ENCODE assay signal across 15 cellular contexts in the genomic region with DNA sequence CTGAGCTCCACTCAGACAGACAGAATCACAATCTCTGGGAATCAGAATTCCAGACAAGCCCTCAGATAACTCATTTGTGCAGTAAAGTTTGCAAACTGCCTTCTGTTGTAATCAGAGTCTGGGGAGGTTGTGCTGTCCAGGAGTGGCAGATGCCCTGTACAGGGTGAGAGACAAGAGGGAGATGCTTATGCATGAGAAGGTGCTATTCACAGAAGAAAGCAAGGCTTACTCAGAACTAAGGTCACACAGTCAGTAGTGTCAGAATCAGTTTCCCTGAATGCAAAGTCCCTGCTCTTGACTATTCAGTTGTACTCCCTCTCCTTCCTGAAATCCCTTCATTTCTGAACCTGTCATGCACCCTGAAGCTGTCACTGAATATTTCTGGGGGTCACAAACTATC. TPM values are rescaled to one million over a fixed set of nuclear protein-coding genes. Genes with fewer than 3 reads are reported as not detected.
DNase-seq lines count a peak whose midpoint lies in the region; ATAC-seq, FAIRE-seq and TF ChIP-seq lines count a peak whose summit lies in the region.
"Had no signal": no experiment of that assay in that cellular context is flagged by ENCODE, and none has a peak within 500 bp of the region (broad histone marks: within the 10 kb centered on the region; RNA-seq: fewer than 3 reads in every experiment).

No MANE protein-coding gene starts in this region.

- in situ Hi-C loops in GM12878 (cut with MboI) = no loop called here

- no peaks in the 10 kb centered on the region for H3K9me3 Mint-ChIP-seq in activated T-cell treated with anti-CD3 and anti-CD28 coated beads, Interleukin-2, amount 50 U/mL, for 72 hours
- no peaks in the 10 kb centered on the region for H3K9me3 Mint-ChIP-seq in stimulated activated effector memory CD8-positive, alpha-beta T cell treated with anti-CD3 and anti-CD28 coated beads, Interleukin-12 subunit alpha, Interleukin-12 subunit beta, amount 100 ng/mL, for 72 hours
- H3K9me3 Mint-ChIP-seq: CD4-positive, CD25-positive, alpha-beta regulatory T cell; H9 had no signal

- peaks cover 0 to 1% of the 10 kb centered on the region in 2 donors for H3K36me3 Mint-ChIP-seq in activated T-cell treated with anti-CD3 and anti-CD28 coated beads, Interleukin-2, amount 50 U/mL, for 72 hours (ENCODE audit: insufficient read depth in 2 of 2)
- no peaks in the 10 kb centered on the region for H3K36me3 Mint-ChIP-seq in stimulated activated effector memory CD8-positive, alpha-beta T cell treated with anti-CD3 and anti-CD28 coated beads, Interleukin-12 subunit alpha, Interleukin-12 subunit beta, amount 100 ng/mL, for 72 hours
- H3K36me3 Mint-ChIP-seq: CD4-positive, CD25-positive, alpha-beta regulatory T cell had no signal

- peak overlapping the region; percentile 65 for H3K4me2 ChIP-seq in GM12878 (ENCODE audit: control insufficient read depth, insufficient read depth)
- H3K4me2 ChIP-seq: BLaER1 treated with 17β-estradiol and CSF1 and Interleukin-3, amounts not matched to agents 10 nM and 100 nM had no signal

- H3K4me1 Mint-ChIP-seq in activated T-cell treated with anti-CD3 and anti-CD28 coated beads, Interleukin-2, amount 50 U/mL, for 72 hours (ENCODE audit: low read depth) = peaks cover 34% of the 10 kb centered on the region
- peaks cover 29% of the 10 kb centered on the region for H3K4me1 Mint-ChIP-seq in stimulated activated effector memory CD8-positive, alpha-beta T cell treated with anti-CD3 and anti-CD28 coated beads, Interleukin-12 subunit alpha, Interleukin-12 subunit beta, amount 100 ng/mL, for 72 hours
- H3K4me1 Mint-ChIP-seq: CD4-positive, CD25-positive, alpha-beta regulatory T cell had no signal

- no peak for TF ChIP-seq EP300 in GM12878 (IDR thresholded peaks at IDR 0.05; ENCODE audit: borderline replicate concordance in 1 of 2, control insufficient read depth in 1 of 2, low read depth in 2 of 2, low read length in 2 of 2)

- no peaks in the 10 kb centered on the region for H3K79me2 ChIP-seq in GM12878 (ENCODE audit: control insufficient read depth, insufficient read depth, low read length)

- POLR2A ChIA-PET in GM12878 (lab: Charles Lee) = no interaction called here

- H3K4me3 Mint-ChIP-seq in activated T-cell treated with anti-CD3 and anti-CD28 coated beads, Interleukin-2, amount 50 U/mL, for 72 hours = peak overlapping the region in 1 of 2 donors; percentile 42
- peak overlapping the region; percentile 12 for H3K4me3 Mint-ChIP-seq in stimulated activated effector memory CD8-positive, alpha-beta T cell treated with anti-CD3 and anti-CD28 coated beads, Interleukin-12 subunit alpha, Interleukin-12 subunit beta, amount 100 ng/mL, for 72 hours
- H3K4me3 Mint-ChIP-seq: CD4-positive, CD25-positive, alpha-beta regulatory T cell; H9 had no signal

- peaks cover 8% of the 10 kb centered on the region for H3K27me3 Mint-ChIP-seq in activated T-cell treated with anti-CD3 and anti-CD28 coated beads, Interleukin-2, amount 50 U/mL, for 72 hours (ENCODE audit: low read depth)

- SMC1A ChIA-PET in GM12878 (lab: Charles Lee; ENCODE audit: uncharacterized antibody, unreplicated experiment) = no interaction called here

- BruUV-seq in GM12878 (replicated peaks; lab: Mats Ljungman, UMichigan) = no TSS peak

- peak overlapping the region; percentile 59; the same call in 1 of the 2 replicates for H3K27ac ChIP-seq in GM12878 (ENCODE audit: control insufficient read depth, insufficient read depth)
- H3K27ac ChIP-seq: BLaER1 treated with 17β-estradiol and CSF1 and Interleukin-3, amounts not matched to agents 10 nM and 100 nM had no signal

- no peak overlapping the region for H3K9ac ChIP-seq in GM12878 (ENCODE audit: control insufficient read depth, insufficient read depth, low read length)
- H3K9ac ChIP-seq: BLaER1 treated with 17β-estradiol and CSF1 and Interleukin-3, amounts not matched to agents 10 nM and 100 nM had no signal

- no peaks in the 10 kb centered on the region; the same call in 2 of the 3 replicates for H3K9me3 ChIP-seq in GM12878 (replicated peaks; ENCODE audit: control insufficient read depth, insufficient read depth, low read length)

- H3K4me3 ChIP-seq in GM12878 = 0 out of 2 replicates have a peak overlapping the region, but pooled peaks have one; percentile 15
- H3K4me3 ChIP-seq: BLaER1 treated with 17β-estradiol and CSF1 and Interleukin-3, amounts not matched to agents 10 nM and 100 nM had no signal

- CTCF ChIA-PET in GM12878 (lab: Yijun Ruan, JAX) = interaction anchor here (1.2 kb wide), 1 partner anchor 461 kb away, joined by 3 read pairs; no protein-coding TSS in a partner anchor

- peak; percentile 22 to 35 for ATAC-seq in activated T-cell treated with anti-CD3 and anti-CD28 coated beads, Interleukin-2, amount 50 U/mL, for 72 hours (replicated peaks in 1 of 2)
- ATAC-seq in GM12878 (peak; percentile 45; the same call in 2 of the 3 replicates), GM21528 (IDR thresholded peaks at IDR 0.05; ENCODE audit: low FRiP score, unreplicated experiment) (no peak)
- ATAC-seq in stimulated activated effector memory CD8-positive, alpha-beta T cell treated with anti-CD3 and anti-CD28 coated beads, Interleukin-12 subunit alpha, Interleukin-12 subunit beta, amount 100 ng/mL, for 72 hours = peak; percentile 71

- RAD21 ChIA-PET in GM12878 (lab: Charles Lee; ENCODE audit: unreplicated experiment) = no interaction called here

- FAIRE-seq in GM12892 (lab: Jason Lieb, UNC) (peak; percentile 70), GM12878 (lab: Jason Lieb, UNC) (no peak)

- no peak for TF ChIP-seq POLR2A in GM12892 (IDR thresholded peaks at IDR 0.05; ENCODE audit: low read depth, low read length)
- no peak for TF ChIP-seq POLR2A in GM12878 (IDR thresholded peaks at IDR 0.05; ENCODE audit: low read depth, low read length)

- H3K27me3 ChIP-seq in GM12878 (replicated peaks in 1 of 2; ENCODE audit: control insufficient read depth in 2 of 2, insufficient read depth in 2 of 2, low read length in 1 of 2) = peaks cover 0 to 1% of the 10 kb centered on the region in 2 experiments; a peak in 1 of 4 replicates
- H3K27me3 ChIP-seq: BLaER1 treated with 17β-estradiol and CSF1 and Interleukin-3, amounts not matched to agents 10 nM and 100 nM had no signal

- no peak for DNase-seq in activated T-cell treated with anti-CD3 and anti-CD28 coated beads, Interleukin-2, amount 50 U/mL, for 72 hours
- DNase-seq in activated T-cell treated with anti-CD3 and anti-CD28 coated beads for 4 hours (no peak), GM12892 (ENCODE audit: insufficient read length) (no peak), GM12878 (ENCODE audit: low read depth, low spot score) (no peak), DMS79 (lab: John Stamatoyannopoulos, UW) (no peak)
- DNase-seq in stimulated activated effector memory CD8-positive, alpha-beta T cell treated with anti-CD3 and anti-CD28 coated beads, Interleukin-12 subunit alpha, Interleukin-12 subunit beta, amount 100 ng/mL, for 72 hours (ENCODE audit: low spot score in 2 of 2) = peak in 1 of 2 donors; percentile 54
- DNase-seq: ACHN; CD4-positive, CD25-positive, alpha-beta regulatory T cell; DMS53; GOT3; H9; IMR-90 had no signal

- no peaks in the 10 kb centered on the region for H3K36me3 ChIP-seq in GM12878 (ENCODE audit: control insufficient read depth in 2 of 2, insufficient read depth in 2 of 2, low read length in 1 of 2)
- H3K36me3 ChIP-seq: BLaER1 treated with 17β-estradiol and CSF1 and Interleukin-3, amounts not matched to agents 10 nM and 100 nM had no signal

- TF ChIP-seq CTCF in GM12878 (IDR thresholded peaks at IDR 0.05 in 2 of 3, conservative IDR thresholded peaks at IDR 0.05 in 1 of 3; ENCODE audit: control insufficient read depth in 2 of 3, extremely low read depth in 1 of 3, insufficient read depth in 1 of 3, low read depth in 3 of 3, low read length in 3 of 3) = no peak

- no peak for TF ChIP-seq RAD21 in GM12878 (IDR thresholded peaks at IDR 0.05; ENCODE audit: insufficient read depth, low read depth, low read length)

- no peak overlapping the region; the same call in 1 of the 2 replicates for H2AFZ ChIP-seq in GM12878 (ENCODE audit: control insufficient read depth, low read depth, low read length)

- intact Hi-C loops in GM12878 (cut with micrococcal nuclease; ENCODE audit: unreplicated experiment) = no loop called here

- H3K4me1 ChIP-seq in GM12878 (ENCODE audit: control insufficient read depth, insufficient read depth, low read length) = peaks cover 28% of the 10 kb centered on the region

- H4K20me1 ChIP-seq in GM12878 (ENCODE audit: control insufficient read depth, insufficient read depth) = no peaks in the 10 kb centered on the region
- H4K20me1 ChIP-seq: BLaER1 treated with 17β-estradiol and CSF1 and Interleukin-3, amounts not matched to agents 10 nM and 100 nM had no signal

- peak overlapping the region; percentile 74 for H3K27ac Mint-ChIP-seq in activated T-cell treated with anti-CD3 and anti-CD28 coated beads, Interleukin-2, amount 50 U/mL, for 72 hours
- peak overlapping the region; percentile 46 for H3K27ac Mint-ChIP-seq in stimulated activated effector memory CD8-positive, alpha-beta T cell treated with anti-CD3 and anti-CD28 coated beads, Interleukin-12 subunit alpha, Interleukin-12 subunit beta, amount 100 ng/mL, for 72 hours
- H3K27ac Mint-ChIP-seq: CD4-positive, CD25-positive, alpha-beta regulatory T cell; H9 had no signal

RNA-seq across cellular contexts. Expression of gene SRPRB, which starts 43.7 kb away (rescaled TPM):
- 100 to 1,000 TPM in 1 of 2 donors, 10 to 100 TPM in 1; 83.2 to 100 TPM for total RNA-seq in activated T-cell treated with anti-CD3 and anti-CD28 coated beads, Interleukin-2, amount 50 U/mL, for 72 hours
- polyA plus RNA-seq in GM12892 (2012; ENCODE audit: missing spikeins) = 24.4 TPM
- total RNA-seq in GM12878 (2013; cell fraction: nucleolus; rRNA removed) = 40.0 and 42.4 TPM in 2 replicates
- total RNA-seq in GM12878 (2014; rRNA removed) (45.5 and 46.9 TPM in 2 replicates), GM12878 (2014; rRNA removed; fragmentation: Illumina TruSeq; extraction: Trizol) (37.6 and 43.0 TPM in 2 replicates), GM12878 (2021) (63.0 and 65.1 TPM in 2 replicates)
- polyA plus RNA-seq in GM12878 (2011; ENCODE audit: low read depth) = 23.8 TPM
- polyA plus RNA-seq in GM12878 (2011; rRNA removed) (45.2 and 45.6 TPM in 2 replicates), GM12878 (2014; fragmentation: Illumina TruSeq; extraction: Trizol) (42.4 and 46.3 TPM in 2 replicates), GM12878 (2014; fragmentation: Nextera tagmentation; extraction: Ambion mirVana) (10 to 100 TPM; 30.6 to 39.1 TPM), GM12878 (2014; rRNA removed) (56.1 and 60.2 TPM in 2 replicates), GM12878 (2016; fragmentation: Nextera tagmentation; extraction: Ambion mirVana) (100 to 1,000 TPM in 1 of 2 experiments, 10 to 100 TPM in 1; 93.7 to 107 TPM)
- polyA plus RNA-seq in GM12878 (2011; cell fraction: cytosol; rRNA removed) = 37.1 and 59.6 TPM in 2 replicates
- 35.1 and 46.4 TPM in 2 replicates for polyA plus RNA-seq in GM12878 (2011; cell fraction: nucleus; rRNA removed)
- 31.6 and 39.6 TPM in 2 replicates for polyA plus RNA-seq in GM12878 (2012)
- polyA minus RNA-seq in GM12878 (2011; rRNA and poly(A)+ RNA removed) = 48.5 and 79.9 TPM in 2 replicates
- polyA minus RNA-seq in GM12878 (2011; cell fraction: cytosol; rRNA and poly(A)+ RNA removed) = 48.1 and 65.5 TPM in 2 replicates
- polyA minus RNA-seq in GM12878 (2011; cell fraction: nucleus; rRNA and poly(A)+ RNA removed) = 20.3 and 27.9 TPM in 2 replicates

RNA-seq across cellular contexts. Expression of gene RAB6B, which starts 46.3 kb away (rescaled TPM):
- total RNA-seq in activated T-cell treated with anti-CD3 and anti-CD28 coated beads, Interleukin-2, amount 50 U/mL, for 72 hours = 1 to 10 TPM; 2.6 to 7.2 TPM
- polyA plus RNA-seq in GM12892 (2012; ENCODE audit: missing spikeins) = 0.21 TPM
- total RNA-seq in GM12878 (2013; cell fraction: nucleolus; rRNA removed) = not detected in 2 replicates
- total RNA-seq in GM12878 (2014; rRNA removed) (not detected in 2 replicates), GM12878 (2014; rRNA removed; fragmentation: Illumina TruSeq; extraction: Trizol) (not detected in 2 replicates), GM12878 (2021) (0.13 TPM in 1 of 2 replicates, not detected in the other)
- polyA plus RNA-seq in GM12878 (2011; ENCODE audit: low read depth) = 0.47 TPM
- polyA plus RNA-seq in GM12878 (2011; rRNA removed) (not detected in 2 replicates), GM12878 (2014; fragmentation: Illumina TruSeq; extraction: Trizol) (0.01 TPM in 1 of 2 replicates, not detected in the other), GM12878 (2014; fragmentation: Nextera tagmentation; extraction: Ambion mirVana) (under 1 TPM in 1 of 2 experiments, not detected in 1; 0.02 TPM), GM12878 (2014; rRNA removed) (0.04 TPM in 1 of 2 replicates, not detected in the other), GM12878 (2016; fragmentation: Nextera tagmentation; extraction: Ambion mirVana) (under 1 TPM; 0.09 to 0.16 TPM)
- not detected in 2 replicates for polyA plus RNA-seq in GM12878 (2011; cell fraction: cytosol; rRNA removed)
- 0.03 TPM in 1 of 2 replicates, not detected in the other for polyA plus RNA-seq in GM12878 (2011; cell fraction: nucleus; rRNA removed)
- 0.57 and 1.5 TPM in 2 replicates for polyA plus RNA-seq in GM12878 (2012)
- polyA minus RNA-seq in GM12878 (2011; rRNA and poly(A)+ RNA removed) = not detected in 2 replicates
- not detected in 2 replicates for polyA minus RNA-seq in GM12878 (2011; cell fraction: cytosol; rRNA and poly(A)+ RNA removed)
- polyA minus RNA-seq in GM12878 (2011; cell fraction: nucleus; rRNA and poly(A)+ RNA removed) = not detected in 2 replicates
- total RNA-seq: HT-29 had no signal
